19 cellular contexts compared by ENCODE assay signal in genomic region chr5:120382813-120383212, GRCh38.
"Had no signal": no experiment of that assay in that cellular context is flagged by ENCODE, and none has a peak within 500 bp of the region (broad histone marks: within the 10 kb centered on the region; RNA-seq: fewer than 3 reads in every experiment).

No MANE protein-coding gene starts in this region.

- H3K4me1 ChIP-seq: stomach had no signal

- H3K27ac ChIP-seq: foreskin keratinocyte, skin epidermis, stomach, thoracic aorta had no signal

- DNase-seq: effector memory CD4-positive, alpha-beta T cell; foreskin keratinocyte; head of caudate nucleus; hippocampal formation; islet precursor cell; mammary epithelial cell; mucosa of descending colon; natural killer cell; posterior cingulate gyrus; stimulated activated CD4-positive, alpha-beta T cell treated with anti-CD3 and anti-CD28 coated beads, Interleukin-12 subunit alpha, Interleukin-12 subunit beta, amount 100 ng/mL, for 4 hours; stimulated activated naive CD4-positive, alpha-beta T cell; stomach; substantia nigra; trophoblast cell had no signal

- H3K4me3 ChIP-seq: mucosa of descending colon, skin epidermis, stomach, thoracic aorta had no signal

- H3K36me3 ChIP-seq: stomach, thoracic aorta had no signal

- ATAC-seq: esophagus mucosa, foreskin keratinocyte, left lobe of liver, mucosa of descending colon, natural killer cell, sciatic nerve had no signal

- H3K27me3 ChIP-seq: foreskin keratinocyte, stomach had no signal
